In the genomic region with DNA sequence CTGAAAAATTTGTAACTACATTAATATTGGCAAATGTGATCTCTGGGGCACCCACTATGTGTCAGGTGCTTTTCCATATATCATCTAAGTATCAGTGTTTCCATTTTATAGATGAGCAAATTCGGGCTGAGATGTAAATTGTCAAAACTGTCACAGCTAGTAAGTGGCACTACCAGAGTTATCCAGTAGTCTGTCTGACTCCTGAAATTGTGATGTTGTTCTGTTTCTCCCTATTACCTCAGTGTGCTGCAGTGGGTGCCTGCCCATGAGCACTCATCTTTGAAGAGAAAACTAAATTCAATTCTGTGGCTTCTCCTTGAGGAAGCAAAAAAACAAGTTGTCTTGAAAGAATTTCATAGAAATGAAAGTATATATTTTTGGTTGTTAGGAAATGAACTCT, we compare ENCODE assay signal across 17 cellular contexts.
DNase-seq lines count a peak whose midpoint lies in the region; ATAC-seq, FAIRE-seq and TF ChIP-seq lines count a peak whose summit lies in the region.
"Had no signal": no experiment of that assay in that cellular context is flagged by ENCODE, and none has a peak within 500 bp of the region (broad histone marks: within the 10 kb centered on the region; RNA-seq: fewer than 3 reads in every experiment).

No MANE protein-coding gene starts in this region.

- H3K36me3 ChIP-seq in Loucy (ENCODE audit: insufficient read depth, low read length) (no peaks in the 10 kb centered on the region), K562 (ENCODE audit: control insufficient read depth, insufficient read depth, low read length) (no peaks in the 10 kb centered on the region)
- H3K36me3 ChIP-seq: HAP-1, SJSA1 had no signal

- no peak overlapping the region for H3K4me3 Mint-ChIP-seq in type B pancreatic cell

- CTCF ChIA-PET in K562 (lab: Yijun Ruan, JAX; ENCODE audit: low intra/inter-chr PET ratio) = no interaction called here

- H3K9me1 ChIP-seq in K562 (ENCODE audit: control insufficient read depth, insufficient read depth, low read length) = no peaks in the 10 kb centered on the region

- H3K27ac ChIP-seq in K562 (ENCODE audit: extremely low read depth, low read depth, low read length) = peak overlapping the region; percentile 11; the same call in 1 of the 3 replicates
- H3K27ac ChIP-seq: 22Rv1, SJSA1 had no signal

- H3K9me3 Mint-ChIP-seq in type B pancreatic cell = no peaks in the 10 kb centered on the region

- FAIRE-seq in K562 (lab: Jason Lieb, UNC) = no peak
- FAIRE-seq: HTR-8/SVneo had no signal

- H3K27me3 ChIP-seq in Loucy (ENCODE audit: insufficient read depth, low read length, poor library complexity, severe bottlenecking) = no peaks in the 10 kb centered on the region
- H3K27me3 ChIP-seq in K562 (ENCODE audit: control insufficient read depth in 2 of 2, insufficient read depth in 2 of 2, low read length in 2 of 2) = no peaks in the 10 kb centered on the region

- WGBS in K562 (ENCODE audit: insufficient coverage, low coverage, missing lambda C conversion rate) = 15% methylated on average over 1 of the region's 1 CpG

- no peaks in the 10 kb centered on the region for H3K9me2 ChIP-seq in Loucy (replicated peaks; ENCODE audit: low read depth, low read length)

- no peaks in the 10 kb centered on the region for H3K36me3 Mint-ChIP-seq in type B pancreatic cell

- H3K9ac ChIP-seq in Loucy (ENCODE audit: low read depth, low read length, poor library complexity, severe bottlenecking) (no peak overlapping the region), K562 (ENCODE audit: insufficient read depth in 1 of 2, low read depth in 2 of 2, low read length in 2 of 2) (no peak overlapping the region)

- TF ChIP-seq CTCF in Loucy (conservative IDR thresholded peaks at IDR 0.05; ENCODE audit: low read length) = peak; percentile 29; the same call in 1 of the 2 replicates
- TF ChIP-seq CTCF in K562 (IDR thresholded peaks at IDR 0.05 in 2 of 3, conservative IDR thresholded peaks at IDR 0.05 in 1 of 3; ENCODE audit: insufficient read depth in 2 of 3, low read depth in 1 of 3, low read length in 3 of 3) = peak in 1 of 3 experiments; percentile 19; a peak in 1 of 6 replicates
- TF ChIP-seq CTCF in type B pancreatic cell (conservative IDR thresholded peaks at IDR 0.05) = peak; percentile 53
- no peak for TF ChIP-seq CTCF in GM13977 (IDR thresholded peaks at IDR 0.05; ENCODE audit: extremely low read depth, insufficient read depth, missing control alignments)

- no peak overlapping the region for H3K4me3 ChIP-seq in Loucy (ENCODE audit: low read length, poor library complexity, severe bottlenecking)
- no peak overlapping the region for H3K4me3 ChIP-seq in K562
- H3K4me3 ChIP-seq: HAP-1, SJSA1 had no signal

- H3K9me3 ChIP-seq in Loucy (ENCODE audit: insufficient read depth, low read depth, low read length) = no peaks in the 10 kb centered on the region
- H3K9me3 ChIP-seq in K562 (replicated peaks; ENCODE audit: control insufficient read depth, insufficient read depth, low read depth, low read length) = no peaks in the 10 kb centered on the region
- H3K9me3 ChIP-seq: HAP-1, SJSA1 had no signal

- no peaks in the 10 kb centered on the region for H3F3A ChIP-seq in Loucy (ENCODE audit: low read depth)

- no peaks in the 10 kb centered on the region for H4K20me1 ChIP-seq in Loucy (ENCODE audit: insufficient read depth, low read length, poor library complexity, severe bottlenecking)
- no peaks in the 10 kb centered on the region for H4K20me1 ChIP-seq in K562 (replicated peaks; ENCODE audit: control insufficient read depth, insufficient read depth, low read length)

- DNase-seq in DMS53 (lab: John Stamatoyannopoulos, UW) (peak; percentile 13), DMS53 treated with DMSO at 0.1 percent for 48 hours (lab: John Stamatoyannopoulos, UW; ENCODE audit: unreplicated experiment) (no peak), K562 (ENCODE audit: extremely low read depth in 1 of 4, low spot score in 3 of 4) (peak; percentile 15 to 43 (median 29)), type B pancreatic cell (ENCODE audit: extremely low spot score, unreplicated experiment) (no peak), kidney tubule cell (ENCODE audit: low spot score) (no peak), GM13977 (ENCODE audit: low spot score) (no peak)
- DNase-seq: DMS79, NCI-H1930, NCI-H2171, NCI-H446 treated with DMSO at 0.1 percent for 48 hours, NCI-H748 treated with DMSO at 0.1 percent for 48 hours had no signal

- TF ChIP-seq RAD21 in K562 (CRISPR knock-in tag; conservative IDR thresholded peaks at IDR 0.05 in 1 of 2, IDR thresholded peaks at IDR 0.05 in 1 of 2) = peak in 1 of 2 experiments; percentile 34; a peak in 1 of 4 replicates

- H3K4me1 Mint-ChIP-seq in type B pancreatic cell (ENCODE audit: unreplicated experiment) = peaks cover 3% of the 10 kb centered on the region

- TF ChIP-seq EP300 in K562 (IDR thresholded peaks at IDR 0.05; ENCODE audit: low read length) = no peak

- H3K27me3 Mint-ChIP-seq in type B pancreatic cell = no peaks in the 10 kb centered on the region

- POLR2A ChIA-PET in K562 (lab: Yijun Ruan, JAX) = interaction anchor here (1.3 to 1.5 kb wide), 2 partner anchors 12 to 23 kb away, joined by 3 to 5 read pairs; no protein-coding TSS in a partner anchor

- in situ Hi-C loops in K562 (cut with MboI) (no loop called here), GM13977 (cut with MboI; ENCODE audit: low pct_unique_long_range_greater_than_20kb, low sequenced_read_pairs, unreplicated experiment) (no loop called here)

- H3K27ac Mint-ChIP-seq in type B pancreatic cell = no peak overlapping the region

- BruUV-seq in K562 (replicated peaks; lab: Mats Ljungman, UMichigan) = no TSS peak

- peaks cover 17% of the 10 kb centered on the region for H3K4me1 ChIP-seq in Loucy (ENCODE audit: insufficient read depth, low read length, poor library complexity, severe bottlenecking)
- peaks cover 3 to 31% of the 10 kb centered on the region in 2 experiments; a peak in 4 of 5 replicates for H3K4me1 ChIP-seq in K562 (replicated peaks in 1 of 2; ENCODE audit: control insufficient read depth in 2 of 2, insufficient read depth in 2 of 2, low read length in 2 of 2)
- H3K4me1 ChIP-seq: HAP-1, SJSA1 had no signal

- H3K79me2 ChIP-seq in Loucy (ENCODE audit: insufficient read depth, low read length) (no peaks in the 10 kb centered on the region), K562 (ENCODE audit: control insufficient read depth, insufficient read depth, low read length) (no peaks in the 10 kb centered on the region)

- ATAC-seq in K562 (peak; percentile 75), HG03439 (IDR thresholded peaks at IDR 0.05; ENCODE audit: unreplicated experiment) (no peak)

- intact Hi-C loops in K562 (cut with micrococcal nuclease) = loop anchor here (2.0 kb wide), 1 partner anchor 42 kb away; no protein-coding TSS in a partner anchor

- H3K4me2 ChIP-seq in Loucy (ENCODE audit: low read depth, low read length, poor library complexity, severe bottlenecking) = no peak overlapping the region
- H3K4me2 ChIP-seq in K562 (ENCODE audit: insufficient read depth, low read length) = no peak overlapping the region

- H2AFZ ChIP-seq in Loucy (ENCODE audit: low read length) (peak overlapping the region; percentile 62; the same call in 1 of the 2 replicates), K562 (ENCODE audit: low read depth, low read length) (peak overlapping the region; percentile 90)

- no peak for TF ChIP-seq POLR2A in K562 (conservative IDR thresholded peaks at IDR 0.05)

TF ChIP-seq in K562, 482 proteins besides CTCF, POLR2A, EP300 and RAD21 (continues in another document):
- TF ChIP-seq, protein P1, sequence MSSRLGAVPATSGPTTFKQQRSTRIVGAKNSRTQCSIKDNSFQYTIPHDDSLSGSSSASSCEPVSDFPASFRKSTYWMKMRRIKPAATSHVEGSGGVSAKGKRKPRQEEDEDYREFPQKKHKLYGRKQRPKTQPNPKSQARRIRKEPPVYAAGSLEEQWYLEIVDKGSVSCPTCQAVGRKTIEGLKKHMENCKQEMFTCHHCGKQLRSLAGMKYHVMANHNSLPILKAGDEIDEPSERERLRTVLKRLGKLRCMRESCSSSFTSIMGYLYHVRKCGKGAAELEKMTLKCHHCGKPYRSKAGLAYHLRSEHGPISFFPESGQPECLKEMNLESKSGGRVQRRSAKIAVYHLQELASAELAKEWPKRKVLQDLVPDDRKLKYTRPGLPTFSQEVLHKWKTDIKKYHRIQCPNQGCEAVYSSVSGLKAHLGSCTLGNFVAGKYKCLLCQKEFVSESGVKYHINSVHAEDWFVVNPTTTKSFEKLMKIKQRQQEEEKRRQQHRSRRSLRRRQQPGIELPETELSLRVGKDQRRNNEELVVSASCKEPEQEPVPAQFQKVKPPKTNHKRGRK (tag; IDR thresholded peaks at IDR 0.05) = no peak
- 0 out of 4 replicates have a peak, but pooled peaks of 1 of the 2 experiments have one; percentile 17 for TF ChIP-seq MAZ (CRISPR knock-in tag; conservative IDR thresholded peaks at IDR 0.05 in 1 of 2, IDR thresholded peaks at IDR 0.05 in 1 of 2)
- TF ChIP-seq PHTF2 (CRISPR knock-in tag; IDR thresholded peaks at IDR 0.05) = no peak
- no peak for TF ChIP-seq ZNF778 (CRISPR knock-in tag; IDR thresholded peaks at IDR 0.05)
- TF ChIP-seq, protein P2, sequence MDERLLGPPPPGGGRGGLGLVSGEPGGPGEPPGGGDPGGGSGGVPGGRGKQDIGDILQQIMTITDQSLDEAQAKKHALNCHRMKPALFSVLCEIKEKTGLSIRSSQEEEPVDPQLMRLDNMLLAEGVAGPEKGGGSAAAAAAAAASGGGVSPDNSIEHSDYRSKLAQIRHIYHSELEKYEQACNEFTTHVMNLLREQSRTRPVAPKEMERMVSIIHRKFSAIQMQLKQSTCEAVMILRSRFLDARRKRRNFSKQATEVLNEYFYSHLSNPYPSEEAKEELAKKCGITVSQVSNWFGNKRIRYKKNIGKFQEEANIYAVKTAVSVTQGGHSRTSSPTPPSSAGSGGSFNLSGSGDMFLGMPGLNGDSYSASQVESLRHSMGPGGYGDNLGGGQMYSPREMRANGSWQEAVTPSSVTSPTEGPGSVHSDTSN (CRISPR knock-in tag; IDR thresholded peaks at IDR 0.05; ENCODE audit: low read depth) = no peak
- TF ChIP-seq, protein P2 (tag; conservative IDR thresholded peaks at IDR 0.05; ENCODE audit: low read depth) = peak; percentile 41; the same call in 1 of the 2 replicates
- TF ChIP-seq ZBTB1 (CRISPR knock-in tag; IDR thresholded peaks at IDR 0.05; ENCODE audit: borderline replicate concordance, low read depth) = no peak

Comparison
In these comparisons a context has a peak if more than half of its experiments do, and no peak if none do; other contexts are left out.
1. DNase-seq: peak in DMS53 (single experiment) and K562 (4 of 4); none in DMS53 treated with DMSO at 0.1 percent for 48 hours (single experiment), type B pancreatic cell (single experiment), kidney tubule cell (single experiment) and GM13977 (single experiment).